Comparison of ENCODE assay signal across 11 cellular contexts in the genomic region with DNA sequence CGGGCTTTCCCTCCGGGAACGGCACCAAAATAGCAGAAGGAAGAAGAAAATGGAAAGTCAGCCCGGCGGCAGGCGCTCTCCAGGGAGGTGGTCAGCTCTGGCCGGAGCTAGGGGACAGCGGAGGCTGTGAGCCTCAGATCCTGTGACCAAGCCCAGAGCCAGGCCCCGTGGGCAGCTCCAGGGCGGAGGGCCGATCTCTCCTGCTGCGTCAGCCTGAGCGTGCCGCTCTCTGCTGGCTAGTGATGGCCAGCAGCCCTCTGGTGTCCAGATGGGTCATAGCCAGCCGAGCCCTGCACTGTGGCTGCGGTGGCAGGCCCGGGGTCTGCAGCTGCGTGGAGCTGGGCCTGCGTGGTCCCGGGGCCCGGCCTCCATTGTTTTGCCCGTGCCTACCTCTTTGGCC. TPM values are rescaled to one million over a fixed set of nuclear protein-coding genes. Genes with fewer than 3 reads are reported as not detected.
A peak's percentile ranks its signal among the peaks of the same experiment; 100 is the strongest.
DNase-seq lines count a peak whose midpoint lies in the region; ATAC-seq and TF ChIP-seq lines count a peak whose summit lies in the region.
"Had no signal": no experiment of that assay in that cellular context is flagged by ENCODE, and none has a peak within 500 bp of the region (broad histone marks: within the 10 kb centered on the region; RNA-seq: fewer than 3 reads in every experiment).

No MANE protein-coding gene starts in this region.

- no peak overlapping the region for H3K4me2 ChIP-seq in MM.1S (ENCODE audit: low read depth, low read length)
- H3K4me2 ChIP-seq: KMS-11 had no signal

- H3K27me3 ChIP-seq in left ventricle myocardium inferior (ENCODE audit: low read depth): peaks cover 34% of the 10 kb centered on the region
- peaks cover 81% of the 10 kb centered on the region for H3K27me3 ChIP-seq in MM.1S (replicated peaks; ENCODE audit: insufficient read depth, low read length)

- H3K9me3 ChIP-seq in left ventricle myocardium inferior (replicated peaks) (no peaks in the 10 kb centered on the region), MM.1S (replicated peaks; ENCODE audit: insufficient read depth, low read length) (no peaks in the 10 kb centered on the region)

- DNase-seq in DMS114 treated with DMSO at 0.1 percent for 48 hours (lab: John Stamatoyannopoulos, UW; ENCODE audit: unreplicated experiment) (peak; percentile 41), amygdala (lab: John Stamatoyannopoulos, UW) (peak in 40 of 56 donors; percentile 9 to 86 (median 65)), left ventricle myocardium inferior (peak; percentile 67), sciatic nerve (ENCODE audit: low spot score) (peak; percentile 68), NCI-H1694 (lab: John Stamatoyannopoulos, UW) (no peak), NCI-H1417 treated with DMSO at 0.1 percent for 48 hours (lab: John Stamatoyannopoulos, UW) (no peak), MM.1S (no peak)
- DNase-seq in activated CD4-positive, alpha-beta T cell treated with anti-CD3 and anti-CD28 coated beads for 4 hours: no peak
- DNase-seq: activated CD4-positive, alpha-beta memory T cell treated with anti-CD3 and anti-CD28 coated beads, Interleukin-2, amount 10 ng/mL, durations not matched to agents 7 days and 5 days; GM23248 had no signal

- no peaks in the 10 kb centered on the region for H4K20me1 ChIP-seq in MM.1S (ENCODE audit: insufficient read depth, low read length)

- no peak overlapping the region for H3K9ac ChIP-seq in MM.1S (ENCODE audit: low read length)
- H3K9ac ChIP-seq: GM23248, KMS-11 had no signal

- intact Hi-C loops in left ventricle myocardium inferior (cut with micrococcal nuclease): no loop called here
- intact Hi-C loops in sciatic nerve (cut with DNase I): no loop called here

- H3K27ac ChIP-seq in left ventricle myocardium inferior (replicated peaks) (peak overlapping the region; percentile 86), MM.1S (ENCODE audit: low read length) (no peak overlapping the region)
- H3K27ac ChIP-seq: GM23248, KMS-11 had no signal

- H3K4me1 ChIP-seq in left ventricle myocardium inferior (peaks cover 76% of the 10 kb centered on the region), MM.1S (ENCODE audit: low read length) (no peaks in the 10 kb centered on the region)

- no peak overlapping the region for H2AFZ ChIP-seq in MM.1S (ENCODE audit: low read length)
- H2AFZ ChIP-seq: GM23248 had no signal

- TF ChIP-seq CTCF in left ventricle myocardium inferior (IDR thresholded peaks at IDR 0.05; ENCODE audit: borderline replicate concordance) (peak; percentile 66), MM.1S (IDR thresholded peaks at IDR 0.05; ENCODE audit: low read length) (no peak)

- no peaks in the 10 kb centered on the region for H3K36me3 ChIP-seq in left ventricle myocardium inferior
- H3K36me3 ChIP-seq in MM.1S (replicated peaks; ENCODE audit: insufficient read depth, low read length): no peaks in the 10 kb centered on the region

- no peaks in the 10 kb centered on the region for H3K9me2 ChIP-seq in MM.1S (replicated peaks; ENCODE audit: insufficient read depth, low read length)

- H3F3A ChIP-seq in MM.1S (ENCODE audit: insufficient read depth, low read length): no peaks in the 10 kb centered on the region

- H3K79me2 ChIP-seq in MM.1S (ENCODE audit: low read length): no peaks in the 10 kb centered on the region

- H3K4me3 ChIP-seq in left ventricle myocardium inferior (peak overlapping the region; percentile 34), MM.1S (ENCODE audit: low read length) (no peak overlapping the region)
- H3K4me3 ChIP-seq: GM23248 had no signal

- ATAC-seq in sciatic nerve: peak; percentile 66

RNA-seq across cellular contexts. Expression of gene NRARP, which starts 16.9 kb away (rescaled TPM):
- total RNA-seq in left ventricle myocardium inferior (5.1 TPM), sciatic nerve (18.5 TPM)

RNA-seq across cellular contexts. Expression of gene TOR4A, which starts 41.5 kb away (rescaled TPM):
- total RNA-seq in left ventricle myocardium inferior: 16.3 TPM
- 4.0 TPM for total RNA-seq in sciatic nerve

Comparison
In these comparisons a context has a peak if more than half of its experiments do, and no peak if none do; other contexts are left out.
1. DNase-seq: peak in DMS114 treated with DMSO at 0.1 percent for 48 hours (single experiment), amygdala (40 of 56), left ventricle myocardium inferior (single experiment) and sciatic nerve (single experiment); none in NCI-H1694 (single experiment), NCI-H1417 treated with DMSO at 0.1 percent for 48 hours (single experiment), MM.1S (single experiment) and activated CD4-positive, alpha-beta T cell treated with anti-CD3 and anti-CD28 coated beads for 4 hours (0 of 2).